24 cellular contexts compared by ENCODE assay signal in the genomic region with DNA sequence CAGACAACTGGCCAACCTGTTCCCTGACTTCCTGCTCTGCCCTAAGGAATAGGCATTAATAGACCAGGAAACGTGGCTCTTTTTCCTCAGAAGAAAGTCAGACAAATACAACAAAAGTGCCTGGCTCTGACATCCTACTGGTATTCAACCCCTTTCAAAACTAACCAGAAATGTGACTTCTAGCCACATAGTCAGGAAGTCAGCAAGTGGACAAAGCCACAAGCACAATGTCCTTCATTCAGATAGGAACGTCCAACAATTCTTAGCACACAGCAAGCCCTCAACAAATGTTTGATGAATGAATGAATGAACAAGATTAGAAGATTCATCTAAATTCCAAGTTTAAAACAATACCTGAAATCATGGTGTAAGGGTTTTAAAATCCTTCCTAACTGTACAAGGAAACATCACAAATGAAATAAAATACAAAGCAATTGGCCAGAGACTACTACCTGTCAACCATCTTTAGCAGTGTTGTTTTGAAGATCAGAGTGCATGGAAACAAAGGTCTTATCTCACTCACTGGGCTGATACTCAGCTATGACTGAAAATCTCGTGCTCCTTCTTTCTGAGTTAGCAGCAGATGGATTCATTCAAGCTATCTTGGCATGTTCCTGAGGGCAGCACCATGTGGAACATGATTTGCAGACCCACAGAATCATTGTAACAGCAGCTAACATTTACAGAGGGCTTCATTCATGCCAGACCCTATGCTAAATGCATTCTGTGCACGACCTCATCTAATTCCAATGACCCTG. TPM values are rescaled to one million over a fixed set of nuclear protein-coding genes. Genes with fewer than 3 reads are reported as not detected.
DNase-seq lines count a peak whose midpoint lies in the region; ATAC-seq and TF ChIP-seq lines count a peak whose summit lies in the region.
"Had no signal": no experiment of that assay in that cellular context is flagged by ENCODE, and none has a peak within 500 bp of the region (broad histone marks: within the 10 kb centered on the region; RNA-seq: fewer than 3 reads in every experiment).

No MANE protein-coding gene starts in this region.

- H3K27ac Mint-ChIP-seq in chondrocyte (ENCODE audit: unreplicated experiment), result peak overlapping the region; percentile 36
- peak overlapping the region; percentile 68 for H3K27ac Mint-ChIP-seq in stimulated activated effector memory CD8-positive, alpha-beta T cell treated with anti-CD3 and anti-CD28 coated beads, Interleukin-12 subunit alpha, Interleukin-12 subunit beta, amount 100 ng/mL, for 72 hours
- H3K27ac Mint-ChIP-seq: activated naive CD8-positive, alpha-beta T cell treated with anti-CD3 and anti-CD28 coated beads, Interleukin-2, amount 50 U/mL, for 24 hours; WTC11 had no signal

- H3K9ac ChIP-seq in IMR-90 (ENCODE audit: low read depth, low read length), result no peak overlapping the region
- H3K9ac ChIP-seq: KMS-11 had no signal

- H2AK9ac ChIP-seq in IMR-90 (replicated peaks; ENCODE audit: low read depth, low read length, poor library complexity), result no peak overlapping the region

- no peak overlapping the region for H2AFZ ChIP-seq in IMR-90 (replicated peaks; ENCODE audit: low read length, poor library complexity)

- H3K4me1 Mint-ChIP-seq in chondrocyte (ENCODE audit: low read depth), result peaks cover 65% of the 10 kb centered on the region
- peaks cover 25% of the 10 kb centered on the region for H3K4me1 Mint-ChIP-seq in stimulated activated effector memory CD8-positive, alpha-beta T cell treated with anti-CD3 and anti-CD28 coated beads, Interleukin-12 subunit alpha, Interleukin-12 subunit beta, amount 100 ng/mL, for 72 hours
- H3K4me1 Mint-ChIP-seq: activated naive CD8-positive, alpha-beta T cell treated with anti-CD3 and anti-CD28 coated beads, Interleukin-2, amount 50 U/mL, for 24 hours had no signal

- H3K4me1 ChIP-seq in IMR-90 (ENCODE audit: control insufficient read depth, insufficient read depth, low read length) (peaks cover 10% of the 10 kb centered on the region; the same call in 1 of the 2 replicates), gastrocnemius medialis (peaks cover 36 to 39% of the 10 kb centered on the region in 2 donors)

- no peak overlapping the region for H2AK5ac ChIP-seq in IMR-90 (ENCODE audit: low read depth, low read length)

- H4K91ac ChIP-seq in IMR-90 (ENCODE audit: insufficient read depth, low read depth, low read length), result peak overlapping the region; percentile 3; the same call in 1 of the 2 replicates

- H3K9me1 ChIP-seq in IMR-90 (ENCODE audit: insufficient read depth, low read length), result peaks cover 51% of the 10 kb centered on the region

- H3K4me3 Mint-ChIP-seq in chondrocyte (ENCODE audit: unreplicated experiment), result no peak overlapping the region
- H3K4me3 Mint-ChIP-seq in stimulated activated effector memory CD8-positive, alpha-beta T cell treated with anti-CD3 and anti-CD28 coated beads, Interleukin-12 subunit alpha, Interleukin-12 subunit beta, amount 100 ng/mL, for 72 hours, result no peak overlapping the region
- H3K4me3 Mint-ChIP-seq: activated naive CD8-positive, alpha-beta T cell treated with anti-CD3 and anti-CD28 coated beads, Interleukin-2, amount 50 U/mL, for 24 hours; CD4-positive, alpha-beta memory T cell; H9; WTC11 had no signal

- H2BK15ac ChIP-seq in IMR-90 (ENCODE audit: low read depth, low read length), result no peak overlapping the region

- intact Hi-C loops in IMR-90 (cut with micrococcal nuclease) (no loop called here), left ventricle myocardium superior (cut with micrococcal nuclease) (no loop called here), gastrocnemius medialis (cut with DNase I; ENCODE audit: low total_unique reads) (loop anchor here (10.0 kb wide), 1 partner anchor 1435 kb away; no protein-coding TSS in a partner anchor)

- 57% methylated on average over 2 of the region's 4 CpGs; no CpG with 5 or more reads in 1 of the 2 experiments for WGBS in IMR-90 (ENCODE audit: extremely low coverage in 2 of 2, insufficient read length in 1 of 2), 2 experiments

- no peak overlapping the region for H2BK120ac ChIP-seq in IMR-90 (ENCODE audit: low read depth, low read length)

- H3K27me3 ChIP-seq in IMR-90 (ENCODE audit: control insufficient read depth, insufficient read depth, low read length) (no peaks in the 10 kb centered on the region), gastrocnemius medialis (no peaks in the 10 kb centered on the region)

- H3K4me2 ChIP-seq in IMR-90 (ENCODE audit: low read depth, low read length), result no peak overlapping the region
- H3K4me2 ChIP-seq: KMS-11 had no signal

- H3K56ac ChIP-seq in IMR-90 (ENCODE audit: extremely low read depth, insufficient read depth, low read length), result no peak overlapping the region

- no peak overlapping the region for H3K18ac ChIP-seq in IMR-90 (ENCODE audit: low read depth, low read length)

- H3K23ac ChIP-seq in IMR-90 (ENCODE audit: low read depth, low read length), result peak overlapping the region; percentile 54; the same call in 1 of the 2 replicates

- no peaks in the 10 kb centered on the region for H3K27me3 Mint-ChIP-seq in chondrocyte (ENCODE audit: low read depth)
- H3K27me3 Mint-ChIP-seq: activated naive CD8-positive, alpha-beta T cell treated with anti-CD3 and anti-CD28 coated beads, Interleukin-2, amount 50 U/mL, for 24 hours; CD4-positive, alpha-beta memory T cell had no signal

- H3K9me3 ChIP-seq in IMR-90 (ENCODE audit: control insufficient read depth, insufficient read depth, low read length), result no peaks in the 10 kb centered on the region
- H3K9me3 ChIP-seq in gastrocnemius medialis, result no peaks in the 10 kb centered on the region

- H3K9me3 Mint-ChIP-seq in chondrocyte (ENCODE audit: low read depth), result no peaks in the 10 kb centered on the region
- no peaks in the 10 kb centered on the region for H3K9me3 Mint-ChIP-seq in stimulated activated effector memory CD8-positive, alpha-beta T cell treated with anti-CD3 and anti-CD28 coated beads, Interleukin-12 subunit alpha, Interleukin-12 subunit beta, amount 100 ng/mL, for 72 hours
- H3K9me3 Mint-ChIP-seq: activated naive CD8-positive, alpha-beta T cell treated with anti-CD3 and anti-CD28 coated beads, Interleukin-2, amount 50 U/mL, for 24 hours; CD4-positive, alpha-beta memory T cell; H9; WTC11 had no signal

- H2BK20ac ChIP-seq in IMR-90 (ENCODE audit: low read depth, low read length), result no peak overlapping the region

- no peak for ATAC-seq in IMR-90 (ENCODE audit: low read depth)
- peak; percentile 68 for ATAC-seq in left ventricle myocardium superior
- no peak for ATAC-seq in stimulated activated effector memory CD8-positive, alpha-beta T cell treated with anti-CD3 and anti-CD28 coated beads, Interleukin-12 subunit alpha, Interleukin-12 subunit beta, amount 100 ng/mL, for 72 hours
- ATAC-seq in gastrocnemius medialis, result no peak
- ATAC-seq: activated naive CD8-positive, alpha-beta T cell treated with anti-CD3 and anti-CD28 coated beads, Interleukin-2, amount 50 U/mL, for 24 hours; WTC11 had no signal

- no peak for TF ChIP-seq POLR2A in IMR-90 (IDR thresholded peaks at IDR 0.05; ENCODE audit: low read depth, low read length)
- TF ChIP-seq POLR2A in gastrocnemius medialis (IDR thresholded peaks at IDR 0.05), result no peak

- no TSS peak for BruUV-seq in IMR-90 (replicated peaks; lab: Mats Ljungman, UMichigan)

- H3K4me3 ChIP-seq in IMR-90 (ENCODE audit: insufficient read depth, low read depth, low read length) (no peak overlapping the region), gastrocnemius medialis (no peak overlapping the region)

- H2BK5ac ChIP-seq in IMR-90 (ENCODE audit: low read depth, low read length, poor library complexity, severe bottlenecking), result no peak overlapping the region

- dilution Hi-C loops in IMR-90 (cut with HindIII; ENCODE audit: low sequenced_read_pairs, unreplicated experiment), result no loop called here

- no peak for TF ChIP-seq RAD21 in IMR-90 (IDR thresholded peaks at IDR 0.05; ENCODE audit: low read length)

- peaks cover 40% of the 10 kb centered on the region for H3K36me3 Mint-ChIP-seq in chondrocyte (ENCODE audit: low read depth)
- peaks cover 59% of the 10 kb centered on the region for H3K36me3 Mint-ChIP-seq in stimulated activated effector memory CD8-positive, alpha-beta T cell treated with anti-CD3 and anti-CD28 coated beads, Interleukin-12 subunit alpha, Interleukin-12 subunit beta, amount 100 ng/mL, for 72 hours

- CTCF ChIA-PET in IMR-90 (lab: Yijun Ruan, JAX), result interaction anchor here (0.6 kb wide), 1 partner anchor 163 kb away, joined by 3 read pairs; no protein-coding TSS in a partner anchor

- no peak overlapping the region for H3K27ac ChIP-seq in IMR-90 (ENCODE audit: insufficient read depth, low read length)
- no peak overlapping the region for H3K27ac ChIP-seq in gastrocnemius medialis
- H3K27ac ChIP-seq: KMS-11, RWPE1 had no signal

- H3K36me3 ChIP-seq in IMR-90 (ENCODE audit: control insufficient read depth, insufficient read depth, low read length), result peaks cover 52% of the 10 kb centered on the region
- H3K36me3 ChIP-seq in gastrocnemius medialis, result peaks cover 0 to 46% of the 10 kb centered on the region in 2 donors

- H4K8ac ChIP-seq in IMR-90 (ENCODE audit: low read depth in 2 of 2, low read length in 2 of 2), result peak overlapping the region in 1 of 2 experiments; percentile 38; a peak in 1 of 4 replicates

- H3K14ac ChIP-seq in IMR-90 (replicated peaks; ENCODE audit: low read depth, low read length), result peak overlapping the region; percentile 4; the same call in 1 of the 2 replicates

- POLR2A ChIA-PET in IMR-90 (lab: Charles Lee; ENCODE audit: unreplicated experiment), result no interaction called here

- TF ChIP-seq CTCF in IMR-90 (conservative IDR thresholded peaks at IDR 0.05; ENCODE audit: low read depth, low read length) (no peak), chondrocyte (IDR thresholded peaks at IDR 0.05) (no peak), gastrocnemius medialis (IDR thresholded peaks at IDR 0.05 in 4 of 5, conservative IDR thresholded peaks at IDR 0.05 in 1 of 5) (no peak)

- in situ Hi-C loops in IMR-90 (cut with MboI; ENCODE audit: low sequenced_read_pairs) (loop anchor here (25.0 kb wide), 1 partner anchor 168 kb away; no protein-coding TSS in a partner anchor), gastrocnemius medialis (cut with MboI; ENCODE audit: low sequenced_read_pairs in 4 of 4) (no loop called here)

- peaks cover 56 to 83% of the 10 kb centered on the region in 2 experiments for H3K79me1 ChIP-seq in IMR-90 (ENCODE audit: low read depth in 1 of 2, low read length in 2 of 2)

- H4K5ac ChIP-seq in IMR-90 (ENCODE audit: low read depth, low read length), result no peak overlapping the region

- no peak overlapping the region; the same call in 1 of the 2 replicates for H3K4ac ChIP-seq in IMR-90 (ENCODE audit: low read depth, low read length)

- H4K20me1 ChIP-seq in IMR-90 (ENCODE audit: insufficient read depth, low read length), result peaks cover 32% of the 10 kb centered on the region; the same call in 1 of the 2 replicates

- DNase-seq in IMR-90 (no peak), chondrocyte (ENCODE audit: low spot score) (no peak), left ventricle myocardium superior (no peak), gastrocnemius medialis (no peak), pons (ENCODE audit: low spot score) (no peak), middle frontal gyrus (ENCODE audit: extremely low spot score, low spot score) (no peak), midbrain (lab: John Stamatoyannopoulos, UW) (no peak)
- DNase-seq in stimulated activated effector memory CD8-positive, alpha-beta T cell treated with anti-CD3 and anti-CD28 coated beads, Interleukin-12 subunit alpha, Interleukin-12 subunit beta, amount 100 ng/mL, for 72 hours (ENCODE audit: low spot score in 2 of 2), result no peak
- DNase-seq: activated CD4-positive, alpha-beta T cell treated with anti-CD3 and anti-CD28 coated beads, Interleukin-2, amount 50 U/mL, for 4 hours; activated CD8-positive, alpha-beta memory T cell treated with anti-CD3 and anti-CD28 coated beads, Interleukin-2, amount 50 U/mL, for 48 hours; activated effector memory CD4-positive, alpha-beta T cell treated with anti-CD3 and anti-CD28 coated beads, Interleukin-2, amount 50 U/mL, for 16 hours; activated naive CD8-positive, alpha-beta T cell treated with anti-CD3 and anti-CD28 coated beads, Interleukin-2, amount 50 U/mL, for 24 hours; CD4-positive, alpha-beta memory T cell; DMS153; H9; hippocampal formation; NCI-H187; NCI-H526 treated with DMSO at 0.1 percent for 48 hours; retina; stimulated activated CD8-positive, alpha-beta memory T cell treated with anti-CD3 and anti-CD28 coated beads, Interleukin-4, amount 100 ng/mL, for 48 hours; T-helper 9 cell had no signal

RNA-seq across cellular contexts. Expression of gene APPL2, which starts 16.5 kb away (rescaled TPM):
- total RNA-seq in IMR-90 (2012; rRNA removed) (42.3 and 53.3 TPM in 2 replicates), chondrocyte (46.2 to 51.7 TPM (median 47.5 TPM) in 3 replicates), left ventricle myocardium superior (16.2 TPM), gastrocnemius medialis (10 to 100 TPM; 12.8 to 24.3 (median 19.8) TPM)
- 50.3 and 65.8 TPM in 2 replicates for polyA plus RNA-seq in IMR-90 (2012; rRNA removed)
- polyA plus RNA-seq in IMR-90 (2012; cell fraction: cytosol; rRNA removed), result 18.1 and 37.3 TPM in 2 replicates
- polyA plus RNA-seq in IMR-90 (2012; cell fraction: nucleus; rRNA removed; ENCODE audit: low replicate concordance), result 26.2 and 113 TPM in 2 replicates
